8 cellular contexts compared by ENCODE assay signal in genomic region chr9:95313010-95313498, GRCh38. TPM values are rescaled to one million over a fixed set of nuclear protein-coding genes. Genes with fewer than 3 reads are reported as not detected.
A peak's percentile ranks its signal among the peaks of the same experiment; 100 is the strongest.
DNase-seq lines count a peak whose midpoint lies in the region; ATAC-seq, FAIRE-seq and TF ChIP-seq lines count a peak whose summit lies in the region.

No MANE protein-coding gene starts in this region.

- H3K4me1 ChIP-seq in pancreas: peaks cover 0 to 10% (median 6%) of the 10 kb centered on the region in 3 donors

- no peaks in the 10 kb centered on the region for H3K27me3 ChIP-seq in pancreas

- ATAC-seq in WTC11 (peak; percentile 65), pancreas (peak; percentile 67 to 78 (median 74)), HG02571 (IDR thresholded peaks at IDR 0.05; ENCODE audit: unreplicated experiment) (no peak), HG02642 (IDR thresholded peaks at IDR 0.05; ENCODE audit: poor library complexity, unreplicated experiment) (no peak)

- H3K9me3 Mint-ChIP-seq in WTC11 (no peaks in the 10 kb centered on the region), Calu3 (ENCODE audit: low read depth, unreplicated experiment) (no peaks in the 10 kb centered on the region)

- peak overlapping the region in 3 of 4 donors; percentile 3 to 43 (median 37) for H3K4me3 ChIP-seq in pancreas

- H3K4me3 Mint-ChIP-seq in WTC11: peak overlapping the region; percentile 79
- no peak overlapping the region for H3K4me3 Mint-ChIP-seq in Calu3 (ENCODE audit: low read depth, unreplicated experiment)

- H3K36me3 Mint-ChIP-seq in WTC11 (no peaks in the 10 kb centered on the region), Calu3 (ENCODE audit: insufficient read depth, unreplicated experiment) (peaks cover 19% of the 10 kb centered on the region)

- DNase-seq in DMS79 (lab: John Stamatoyannopoulos, UW) (peak; percentile 84), NCI-H1417 (lab: John Stamatoyannopoulos, UW) (peak in 2 of 3 experiments; percentile 90 to 96), WTC11 (ENCODE audit: low spot score) (peak; percentile 78), head of caudate nucleus (peak; percentile 60 to 91 (median 78)), pancreas (peak; percentile 81 to 92 (median 85)), Calu3 (no peak)

- CTCF ChIA-PET in WTC11 (lab: Charles Lee): interaction anchor here (0.6 to 1.2 kb wide), 3 partner anchors 23 to 145 kb away, joined by 4 to 6 read pairs (median 4); no protein-coding TSS in a partner anchor
- CTCF ChIA-PET in Calu3 (lab: Charles Lee): no interaction called here

- 34 to 44% methylated on average over 29 of the region's 29 CpGs for WGBS in pancreas, 2 donors

- BruUV-seq in Calu3 (replicated peaks; lab: Mats Ljungman, UMichigan): no TSS peak

- intact Hi-C loops in head of caudate nucleus (cut with DNase I) (loop anchor here (10.0 kb wide), 1 partner anchor 132 kb away; no protein-coding TSS in a partner anchor), pancreas (cut with DNase I) (no loop called here), Calu3 (cut with micrococcal nuclease; ENCODE audit: unreplicated experiment) (no loop called here)

- H3K36me3 ChIP-seq in pancreas: no peaks in the 10 kb centered on the region

- H3K4me1 Mint-ChIP-seq in WTC11 (peaks cover 24% of the 10 kb centered on the region), Calu3 (ENCODE audit: low read depth, unreplicated experiment) (peaks cover 14% of the 10 kb centered on the region)

- FAIRE-seq in pancreas (lab: Jason Lieb, UNC): no peak

- H3K27ac ChIP-seq in pancreas: peak overlapping the region in 1 of 4 donors; percentile 25

- TF ChIP-seq CTCF in WTC11 (IDR thresholded peaks at IDR 0.05) (no peak), pancreas (IDR thresholded peaks at IDR 0.05) (no peak), Calu3 (IDR thresholded peaks at IDR 0.05; ENCODE audit: unreplicated experiment) (no peak)

- no peaks in the 10 kb centered on the region for H3K9me3 ChIP-seq in pancreas

- H3K27me3 Mint-ChIP-seq in WTC11 (ENCODE audit: low read depth) (no peaks in the 10 kb centered on the region), Calu3 (ENCODE audit: unreplicated experiment) (no peaks in the 10 kb centered on the region)

- H3K27ac Mint-ChIP-seq in WTC11 (no peak overlapping the region), Calu3 (ENCODE audit: unreplicated experiment) (no peak overlapping the region)

- POLR2A ChIA-PET in WTC11 (lab: Charles Lee): no interaction called here

TF ChIP-seq in WTC11, 78 proteins besides CTCF, POLR2A, EP300 and RAD21 (continues in another document):
- peak; percentile 54 for TF ChIP-seq ZNF423 (CRISPR knock-in tag; IDR thresholded peaks at IDR 0.05)
- TF ChIP-seq ELF4 (CRISPR knock-in tag; IDR thresholded peaks at IDR 0.05; ENCODE audit: low read depth): no peak
- TF ChIP-seq USF1 (CRISPR knock-in tag; IDR thresholded peaks at IDR 0.05): peak; percentile 91
- TF ChIP-seq NR3C1 (CRISPR knock-in tag; conservative IDR thresholded peaks at IDR 0.05; ENCODE audit: low read depth): no peak
- TF ChIP-seq TEAD4 (CRISPR knock-in tag; IDR thresholded peaks at IDR 0.05): no peak
- 0 out of 2 replicates have a peak, but pooled peaks have one; percentile 23 for TF ChIP-seq TEAD1 (CRISPR knock-in tag; IDR thresholded peaks at IDR 0.05)
- TF ChIP-seq, protein P1, sequence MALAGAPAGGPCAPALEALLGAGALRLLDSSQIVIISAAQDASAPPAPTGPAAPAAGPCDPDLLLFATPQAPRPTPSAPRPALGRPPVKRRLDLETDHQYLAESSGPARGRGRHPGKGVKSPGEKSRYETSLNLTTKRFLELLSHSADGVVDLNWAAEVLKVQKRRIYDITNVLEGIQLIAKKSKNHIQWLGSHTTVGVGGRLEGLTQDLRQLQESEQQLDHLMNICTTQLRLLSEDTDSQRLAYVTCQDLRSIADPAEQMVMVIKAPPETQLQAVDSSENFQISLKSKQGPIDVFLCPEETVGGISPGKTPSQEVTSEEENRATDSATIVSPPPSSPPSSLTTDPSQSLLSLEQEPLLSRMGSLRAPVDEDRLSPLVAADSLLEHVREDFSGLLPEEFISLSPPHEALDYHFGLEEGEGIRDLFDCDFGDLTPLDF (CRISPR knock-in tag; IDR thresholded peaks at IDR 0.05): no peak
- TF ChIP-seq NFE2L1 (CRISPR knock-in tag; IDR thresholded peaks at IDR 0.05): no peak
- TF ChIP-seq NR1H2 (CRISPR knock-in tag; IDR thresholded peaks at IDR 0.05): no peak
- TF ChIP-seq MAX (CRISPR knock-in tag; IDR thresholded peaks at IDR 0.05): peak; percentile 74; the same call in 1 of the 2 replicates
- TF ChIP-seq E2F4 (CRISPR knock-in tag; IDR thresholded peaks at IDR 0.05; ENCODE audit: borderline replicate concordance, low read depth): no peak
- TF ChIP-seq ZNF532 (CRISPR knock-in tag; IDR thresholded peaks at IDR 0.05; ENCODE audit: borderline replicate concordance): no peak
- no peak for TF ChIP-seq ZNF121 (CRISPR knock-in tag; IDR thresholded peaks at IDR 0.05)
- TF ChIP-seq ZNF416 (CRISPR knock-in tag; IDR thresholded peaks at IDR 0.05): no peak
- TF ChIP-seq KAT7 (CRISPR knock-in tag; IDR thresholded peaks at IDR 0.05; ENCODE audit: borderline replicate concordance): no peak
- TF ChIP-seq NR2C2 (CRISPR knock-in tag; IDR thresholded peaks at IDR 0.05): no peak
- no peak for TF ChIP-seq ATF3 (CRISPR knock-in tag; conservative IDR thresholded peaks at IDR 0.05)
- TF ChIP-seq RORB (CRISPR knock-in tag; IDR thresholded peaks at IDR 0.05): no peak
- TF ChIP-seq EMX1 (CRISPR knock-in tag; IDR thresholded peaks at IDR 0.05): no peak
- TF ChIP-seq ZNF317 (CRISPR knock-in tag; IDR thresholded peaks at IDR 0.05; ENCODE audit: borderline replicate concordance, low read depth): peak; percentile 74
- TF ChIP-seq SMAD4 (CRISPR knock-in tag; IDR thresholded peaks at IDR 0.05): no peak

RNA-seq across cellular contexts. Expression of gene FANCC, which starts 4.5 kb away (rescaled TPM):
- total RNA-seq in WTC11 (2021) (10.9 to 14.3 TPM (median 12.9 TPM) in 3 replicates), pancreas (1 to 10 TPM; 4.1 to 9.9 (median 5.1) TPM), Calu3 (2022) (10.1 and 14.5 TPM in 2 replicates)
- 1 to 10 TPM; 3.8 to 4.1 TPM for polyA plus RNA-seq in pancreas

Comparison
In these comparisons a context has a peak if more than half of its experiments do, and no peak if none do; other contexts are left out.
1. ATAC-seq: peak in WTC11 (single experiment) and pancreas (4 of 4); none in HG02571 (single experiment) and HG02642 (single experiment).